In genomic region chr2:133458280-133458679, GRCh38 we compare ENCODE assay signal across 22 cellular contexts.
DNase-seq lines count a peak whose midpoint lies in the region; ATAC-seq and TF ChIP-seq lines count a peak whose summit lies in the region.
"Had no signal": no experiment of that assay in that cellular context is flagged by ENCODE, and none has a peak within 500 bp of the region (broad histone marks: within the 10 kb centered on the region; RNA-seq: fewer than 3 reads in every experiment).

No MANE protein-coding gene starts in this region.

- no peak overlapping the region for H3K9ac ChIP-seq in adipocyte (ENCODE audit: low read length)

- no peaks in the 10 kb centered on the region for H3K9me3 ChIP-seq in adipocyte (ENCODE audit: control insufficient read depth, low read length)
- H3K9me3 ChIP-seq: gastrocnemius medialis, transverse colon had no signal

- DNase-seq in HT1080 (ENCODE audit: low read depth): peak; percentile 27
- peak; percentile 14 for DNase-seq in adipocyte (ENCODE audit: low read depth)
- DNase-seq in renal cortical epithelial cell (ENCODE audit: low read depth): peak; percentile 15
- no peak for DNase-seq in erythroblast (lab: John Stamatoyannopoulos, UW)
- DNase-seq in islet precursor cell: no peak
- DNase-seq in NCI-H1436 (lab: John Stamatoyannopoulos, UW): no peak
- DNase-seq: activated CD4-positive, alpha-beta memory T cell treated with anti-CD3 and anti-CD28 coated beads for 36 hours; activated CD4-positive, CD25-positive, alpha-beta regulatory T cell treated with anti-CD3 and anti-CD28 coated beads, Interleukin-2, amount 50 U/mL, for 72 hours; activated CD8-positive, alpha-beta memory T cell treated with anti-CD3 and anti-CD28 coated beads, Interleukin-2, amount 50 U/mL, for 4 hours; activated naive CD4-positive, alpha-beta T cell treated with anti-CD3 and anti-CD28 coated beads, Interleukin-2, amount 10 ng/mL, durations not matched to agents 7 days and 5 days; anterior cingulate cortex; CD4-positive, CD25-positive, alpha-beta regulatory T cell; gastrocnemius medialis; hippocampal formation; NCI-H1092 treated with DMSO at 0.1 percent for 48 hours; NCI-H187 treated with DMSO at 0.1 percent for 48 hours; right cardiac atrium; spleen; stimulated activated CD4-positive, alpha-beta T cell treated with anti-CD3 and anti-CD28 coated beads, Interleukin-2, amount 100 ng/mL, for 48 hours; transverse colon had no signal

- no peak overlapping the region for H3K4me3 ChIP-seq in adipocyte (ENCODE audit: low read length)
- H3K4me3 ChIP-seq: gastrocnemius medialis, spleen, transverse colon had no signal

- ATAC-seq in esophagus mucosa: peak; percentile 60
- ATAC-seq: gastrocnemius medialis, left lobe of liver, right cardiac atrium had no signal

- H3K27me3 ChIP-seq in adipocyte (replicated peaks; ENCODE audit: control insufficient read depth, insufficient read depth, low read length): no peaks in the 10 kb centered on the region
- H3K27me3 ChIP-seq: gastrocnemius medialis, spleen, transverse colon had no signal

- H3K36me3 ChIP-seq in adipocyte (ENCODE audit: control insufficient read depth, insufficient read depth, low read length, severe bottlenecking): no peaks in the 10 kb centered on the region
- H3K36me3 ChIP-seq: gastrocnemius medialis, spleen, transverse colon had no signal

- H3K4me1 ChIP-seq in adipocyte (ENCODE audit: control insufficient read depth, insufficient read depth, low read length): no peaks in the 10 kb centered on the region
- H3K4me1 ChIP-seq: gastrocnemius medialis, spleen, transverse colon had no signal

- no peak for TF ChIP-seq POLR2A in erythroblast (IDR thresholded peaks at IDR 0.05; ENCODE audit: low read length)

Comparison
In these comparisons a context has a peak if more than half of its experiments do, and no peak if none do; other contexts are left out.
1. DNase-seq: peak in HT1080 (single experiment), adipocyte (single experiment) and renal cortical epithelial cell (single experiment); none in erythroblast (0 of 2), islet precursor cell (single experiment) and NCI-H1436 (single experiment).